19 cellular contexts compared by ENCODE assay signal in genomic region chr3:10815487-10815886, GRCh38. TPM values are rescaled to one million over a fixed set of nuclear protein-coding genes. Genes with fewer than 3 reads are reported as not detected.
DNase-seq lines count a peak whose midpoint lies in the region; ATAC-seq and TF ChIP-seq lines count a peak whose summit lies in the region.
"Had no signal": no experiment of that assay in that cellular context is flagged by ENCODE, and none has a peak within 500 bp of the region (broad histone marks: within the 10 kb centered on the region; RNA-seq: fewer than 3 reads in every experiment).

No MANE protein-coding gene starts in this region.

- H3K36me3 Mint-ChIP-seq in endothelial cell (ENCODE audit: low read depth, unreplicated experiment): no peaks in the 10 kb centered on the region
- H3K36me3 Mint-ChIP-seq in nephron progenitor cell (ENCODE audit: low read depth): no peaks in the 10 kb centered on the region
- H3K36me3 Mint-ChIP-seq in activated naive CD8-positive, alpha-beta T cell treated with anti-CD3 and anti-CD28 coated beads, Interleukin-2, amount 50 U/mL, for 24 hours (ENCODE audit: low read depth): no peaks in the 10 kb centered on the region
- H3K36me3 Mint-ChIP-seq: activated CD4-positive, alpha-beta memory T cell treated with anti-CD3 and anti-CD28 coated beads for 36 hours; activated naive CD8-positive, alpha-beta T cell treated with anti-CD3 and anti-CD28 coated beads, Interleukin-2, amount 10 ng/mL, durations not matched to agents 7 days and 5 days; memory B cell had no signal

- H3K9me3 Mint-ChIP-seq in endothelial cell (ENCODE audit: unreplicated experiment): no peaks in the 10 kb centered on the region
- no peaks in the 10 kb centered on the region for H3K9me3 Mint-ChIP-seq in nephron progenitor cell
- no peaks in the 10 kb centered on the region for H3K9me3 Mint-ChIP-seq in activated naive CD8-positive, alpha-beta T cell treated with anti-CD3 and anti-CD28 coated beads, Interleukin-2, amount 50 U/mL, for 24 hours
- H3K9me3 Mint-ChIP-seq: activated CD4-positive, alpha-beta memory T cell treated with anti-CD3 and anti-CD28 coated beads for 36 hours; activated naive CD8-positive, alpha-beta T cell treated with anti-CD3 and anti-CD28 coated beads, Interleukin-2, amount 10 ng/mL, durations not matched to agents 7 days and 5 days; memory B cell had no signal

- H3K4me1 Mint-ChIP-seq in endothelial cell (ENCODE audit: unreplicated experiment): peaks cover 3% of the 10 kb centered on the region
- no peaks in the 10 kb centered on the region for H3K4me1 Mint-ChIP-seq in nephron progenitor cell
- H3K4me1 Mint-ChIP-seq in activated naive CD8-positive, alpha-beta T cell treated with anti-CD3 and anti-CD28 coated beads, Interleukin-2, amount 50 U/mL, for 24 hours: no peaks in the 10 kb centered on the region
- H3K4me1 Mint-ChIP-seq: activated naive CD8-positive, alpha-beta T cell treated with anti-CD3 and anti-CD28 coated beads, Interleukin-2, amount 10 ng/mL, durations not matched to agents 7 days and 5 days; memory B cell had no signal

- H3K4me3 Mint-ChIP-seq in endothelial cell (ENCODE audit: unreplicated experiment) (peak overlapping the region; percentile 76), nephron progenitor cell (peak overlapping the region; percentile 77)
- no peak overlapping the region for H3K4me3 Mint-ChIP-seq in activated naive CD8-positive, alpha-beta T cell treated with anti-CD3 and anti-CD28 coated beads, Interleukin-2, amount 50 U/mL, for 24 hours
- H3K4me3 Mint-ChIP-seq: activated CD4-positive, alpha-beta memory T cell treated with anti-CD3 and anti-CD28 coated beads for 36 hours; activated naive CD8-positive, alpha-beta T cell treated with anti-CD3 and anti-CD28 coated beads, Interleukin-2, amount 10 ng/mL, durations not matched to agents 7 days and 5 days; memory B cell had no signal

- no peak for ATAC-seq in activated naive CD8-positive, alpha-beta T cell treated with anti-CD3 and anti-CD28 coated beads, Interleukin-2, amount 50 U/mL, for 24 hours
- ATAC-seq: Panc1 had no signal

- no peak for TF ChIP-seq CTCF in C4-2B (conservative IDR thresholded peaks at IDR 0.05)
- no peak for TF ChIP-seq CTCF in endothelial cell (IDR thresholded peaks at IDR 0.05; ENCODE audit: unreplicated experiment)
- no peak for TF ChIP-seq CTCF in nephron progenitor cell (IDR thresholded peaks at IDR 0.05)

- H3K27ac ChIP-seq in C4-2B: peak overlapping the region; percentile 86
- H3K27ac ChIP-seq: neutrophil, sigmoid colon had no signal

- peaks cover 13% of the 10 kb centered on the region for H3K27me3 Mint-ChIP-seq in endothelial cell (ENCODE audit: unreplicated experiment)
- H3K27me3 Mint-ChIP-seq in nephron progenitor cell (ENCODE audit: low read depth, poor library complexity): peaks cover 88% of the 10 kb centered on the region
- H3K27me3 Mint-ChIP-seq in activated naive CD8-positive, alpha-beta T cell treated with anti-CD3 and anti-CD28 coated beads, Interleukin-2, amount 50 U/mL, for 24 hours: peaks cover 37% of the 10 kb centered on the region

- H3K27ac Mint-ChIP-seq in endothelial cell (ENCODE audit: unreplicated experiment): no peak overlapping the region
- no peak overlapping the region for H3K27ac Mint-ChIP-seq in nephron progenitor cell
- no peak overlapping the region for H3K27ac Mint-ChIP-seq in activated naive CD8-positive, alpha-beta T cell treated with anti-CD3 and anti-CD28 coated beads, Interleukin-2, amount 50 U/mL, for 24 hours
- H3K27ac Mint-ChIP-seq: activated CD4-positive, alpha-beta memory T cell treated with anti-CD3 and anti-CD28 coated beads for 36 hours; activated naive CD8-positive, alpha-beta T cell treated with anti-CD3 and anti-CD28 coated beads, Interleukin-2, amount 10 ng/mL, durations not matched to agents 7 days and 5 days; memory B cell had no signal

- DNase-seq in NCI-H526 (lab: John Stamatoyannopoulos, UW) (peak; percentile 64 to 75), endothelial cell (ENCODE audit: low spot score) (no peak), nephron progenitor cell (no peak), NCI-H1105 (lab: John Stamatoyannopoulos, UW) (no peak), Kasumi-1 (lab: John Stamatoyannopoulos, UW) (no peak)
- no peak for DNase-seq in activated naive CD8-positive, alpha-beta T cell treated with anti-CD3 and anti-CD28 coated beads, Interleukin-2, amount 50 U/mL, for 24 hours
- no peak for DNase-seq in stimulated activated CD4-positive, alpha-beta T cell treated with anti-CD3 and anti-CD28 coated beads, Interleukin-15, amount 100 ng/mL, for 24 hours
- DNase-seq: activated CD4-positive, alpha-beta memory T cell treated with anti-CD3 and anti-CD28 coated beads for 36 hours; activated naive CD8-positive, alpha-beta T cell treated with anti-CD3 and anti-CD28 coated beads, Interleukin-2, amount 10 ng/mL, durations not matched to agents 7 days and 5 days; effector memory CD4-positive, alpha-beta T cell; NCI-H2029 treated with DMSO at 0.1 percent for 48 hours; NCI-H748 treated with DMSO at 0.1 percent for 48 hours; sigmoid colon; stimulated activated CD4-positive, alpha-beta T cell treated with anti-CD3 and anti-CD28 coated beads, Interleukin-2, amount 100 ng/mL, for 48 hours had no signal

RNA-seq across cellular contexts. Expression of gene SLC6A11, which starts 0.5 kb away (rescaled TPM):
- total RNA-seq in endothelial cell (ENCODE audit: unreplicated experiment): 0.15 TPM
- total RNA-seq: activated CD4-positive, alpha-beta memory T cell treated with anti-CD3 and anti-CD28 coated beads for 36 hours; activated naive CD8-positive, alpha-beta T cell treated with anti-CD3 and anti-CD28 coated beads, Interleukin-2, amount 10 ng/mL, durations not matched to agents 7 days and 5 days; HT-29 had no signal

Comparison
In these comparisons a context has a peak if more than half of its experiments do, and no peak if none do; other contexts are left out.
1. DNase-seq: peak in NCI-H526 (2 of 2); none in endothelial cell (single experiment), nephron progenitor cell (single experiment), NCI-H1105 (single experiment), Kasumi-1 (0 of 2), activated naive CD8-positive, alpha-beta T cell treated with anti-CD3 and anti-CD28 coated beads, Interleukin-2, amount 50 U/mL, for 24 hours (single experiment) and stimulated activated CD4-positive, alpha-beta T cell treated with anti-CD3 and anti-CD28 coated beads, Interleukin-15, amount 100 ng/mL, for 24 hours (single experiment).